In genomic region chr19:38852231-38853044, GRCh38 we compare ENCODE assay signal across 8 cellular contexts. TPM values are rescaled to one million over a fixed set of nuclear protein-coding genes. Genes with fewer than 3 reads are reported as not detected.
DNase-seq lines count a peak whose midpoint lies in the region; ATAC-seq and TF ChIP-seq lines count a peak whose summit lies in the region.

No MANE protein-coding gene starts in this region.

- peaks cover 0 to 5% of the 10 kb centered on the region in 2 donors for H3K36me3 ChIP-seq in left lung

- peak overlapping the region; percentile 96 to 99 for H3K27ac ChIP-seq in coronary artery
- peak overlapping the region; percentile 99 to 100 for H3K27ac ChIP-seq in left lung

- DNase-seq in EH (ENCODE audit: low read depth): peak; percentile 87
- DNase-seq in M059J (ENCODE audit: low read depth): peak; percentile 73
- peak; percentile 58 to 60 for DNase-seq in activated CD4-positive, alpha-beta T cell treated with anti-CD3 and anti-CD28 coated beads for 4 hours
- peak; percentile 84 for DNase-seq in coronary artery (ENCODE audit: low spot score)
- DNase-seq in left lung: peak; percentile 74 to 83
- DNase-seq in stimulated activated CD4-positive, alpha-beta T cell treated with anti-CD3 and anti-CD28 coated beads, Interleukin-2, amount 100 ng/mL, for 48 hours: peak; percentile 39 to 44
- DNase-seq in GDM1 (lab: John Stamatoyannopoulos, UW): no peak

- no peaks in the 10 kb centered on the region for H3K27me3 ChIP-seq in left lung

- H3K4me1 ChIP-seq in left lung: peaks cover 16 to 32% of the 10 kb centered on the region in 2 donors

- no peaks in the 10 kb centered on the region for H3K9me3 ChIP-seq in left lung

- peak overlapping the region; percentile 83 for H3K4me3 ChIP-seq in coronary artery
- H3K4me3 ChIP-seq in left lung: peak overlapping the region; percentile 70 to 71

- ATAC-seq in left lung: no peak
- no peak for ATAC-seq in HG02885 (IDR thresholded peaks at IDR 0.05; ENCODE audit: poor library complexity, unreplicated experiment)

- TF ChIP-seq CTCF in coronary artery (IDR thresholded peaks at IDR 0.05): no peak
- TF ChIP-seq CTCF in left lung (IDR thresholded peaks at IDR 0.05): no peak

- intact Hi-C loops in left lung (cut with DNase I): no loop called here

RNA-seq across cellular contexts. Expression of gene HNRNPL, which starts 2.7 kb away (rescaled TPM):
- total RNA-seq in M059J (2014; rRNA removed; shearing (Covaris generic)): 208 and 271 TPM in 2 replicates
- 100 to 1,000 TPM; 252 to 321 TPM for total RNA-seq in left lung

RNA-seq across cellular contexts. Expression of gene ECH1, which starts 20.8 kb away (rescaled TPM):
- 31.9 and 33.0 TPM in 2 replicates for total RNA-seq in M059J (2014; rRNA removed; shearing (Covaris generic))
- total RNA-seq in left lung: 100 to 1,000 TPM; 154 to 185 TPM

RNA-seq across cellular contexts. Expression of gene RINL, which starts 25.6 kb away (rescaled TPM):
- total RNA-seq in M059J (2014; rRNA removed; shearing (Covaris generic)): 0.57 and 1.0 TPM in 2 replicates
- total RNA-seq in left lung: 10 to 100 TPM in 1 of 2 donors, 1 to 10 TPM in 1; 8.6 to 10.8 TPM

RNA-seq across cellular contexts. Expression of gene LGALS4, which starts 39.7 kb away (rescaled TPM):
- total RNA-seq in M059J (2014; rRNA removed; shearing (Covaris generic)): not detected in 2 replicates
- total RNA-seq in left lung: 1 to 10 TPM in 1 of 2 donors, under 1 TPM in 1; 0.64 to 1.5 TPM

RNA-seq across cellular contexts. Expression of gene SIRT2, which starts 47.0 kb away (rescaled TPM):
- total RNA-seq in M059J (2014; rRNA removed; shearing (Covaris generic)): 63.3 and 77.1 TPM in 2 replicates
- 10 to 100 TPM; 52.1 to 53.9 TPM for total RNA-seq in left lung
